ENCODE assay signal across 8 cellular contexts in genomic region chr22:41576877-41577276, GRCh38. TPM values are rescaled to one million over a fixed set of nuclear protein-coding genes. Genes with fewer than 3 reads are reported as not detected.
DNase-seq lines count a peak whose midpoint lies in the region; ATAC-seq lines count a peak whose summit lies in the region.

No MANE protein-coding gene starts in this region.

- H3K9me3 Mint-ChIP-seq in effector memory CD8-positive, alpha-beta T cell: no peaks in the 10 kb centered on the region

- no peaks in the 10 kb centered on the region for H3K4me1 Mint-ChIP-seq in effector memory CD8-positive, alpha-beta T cell (ENCODE audit: low read depth in 2 of 2)

- H3K27me3 Mint-ChIP-seq in effector memory CD8-positive, alpha-beta T cell: no peaks in the 10 kb centered on the region

- ATAC-seq in effector memory CD8-positive, alpha-beta T cell (replicated peaks): peak; percentile 57
- no peak for ATAC-seq in GM19324 (IDR thresholded peaks at IDR 0.05; ENCODE audit: low FRiP score, unreplicated experiment)

- peaks cover 11% of the 10 kb centered on the region for H3K36me3 Mint-ChIP-seq in effector memory CD8-positive, alpha-beta T cell (ENCODE audit: insufficient read depth)

- peak overlapping the region in 1 of 2 donors; percentile 44 for H3K27ac Mint-ChIP-seq in effector memory CD8-positive, alpha-beta T cell

- DNase-seq in DMS153 (lab: John Stamatoyannopoulos, UW) (peak; percentile 13), HT-29 (ENCODE audit: low spot score) (peak; percentile 78), SW480 (ENCODE audit: low spot score) (peak; percentile 54), myocyte (ENCODE audit: low read depth) (peak; percentile 67), amniotic stem cell (lab: John Stamatoyannopoulos, UW) (no peak)
- DNase-seq in effector memory CD8-positive, alpha-beta T cell: peak; percentile 9 to 25 (median 17)
- no peak for DNase-seq in effector CD8-positive, alpha-beta T cell (lab: John Stamatoyannopoulos, UW)

- H3K4me3 Mint-ChIP-seq in effector memory CD8-positive, alpha-beta T cell: no peak overlapping the region

RNA-seq across cellular contexts. Expression of gene PMM1, which starts 12.8 kb away (rescaled TPM):
- 19.6 and 22.5 TPM in 2 replicates for total RNA-seq in HT-29 (2014; rRNA removed; shearing (Covaris generic))
- 14.5 and 22.9 TPM in 2 replicates for total RNA-seq in myocyte
- polyA plus RNA-seq in myocyte (2012): 72.9 TPM

RNA-seq across cellular contexts. Expression of gene CSDC2, which starts 16.1 kb away (rescaled TPM):
- total RNA-seq in HT-29 (2014; rRNA removed; shearing (Covaris generic)): not detected in 2 replicates
- total RNA-seq in myocyte: 24.6 and 31.7 TPM in 2 replicates
- 18.9 TPM for polyA plus RNA-seq in myocyte (2012)

RNA-seq across cellular contexts. Expression of gene POLR3H, which starts 32.6 kb away (rescaled TPM):
- 27.7 and 32.5 TPM in 2 replicates for total RNA-seq in HT-29 (2014; rRNA removed; shearing (Covaris generic))
- 22.0 and 23.8 TPM in 2 replicates for total RNA-seq in myocyte
- 50.0 TPM for polyA plus RNA-seq in myocyte (2012)

RNA-seq across cellular contexts. Expression of gene DESI1, which starts 44.0 kb away (rescaled TPM):
- total RNA-seq in HT-29 (2014; rRNA removed; shearing (Covaris generic)): 19.5 and 20.9 TPM in 2 replicates
- 20.2 and 22.4 TPM in 2 replicates for total RNA-seq in myocyte
- 25.8 TPM for polyA plus RNA-seq in myocyte (2012)

RNA-seq across cellular contexts. Expression of gene XRCC6, which starts 44.2 kb away (rescaled TPM):
- 212 and 262 TPM in 2 replicates for total RNA-seq in HT-29 (2014; rRNA removed; shearing (Covaris generic))
- 346 and 353 TPM in 2 replicates for total RNA-seq in myocyte
- 239 TPM for polyA plus RNA-seq in myocyte (2012)

Comparison
In these comparisons a context has a peak if more than half of its experiments do, and no peak if none do; other contexts are left out.
1. DNase-seq: peak in DMS153 (single experiment), HT-29 (single experiment), SW480 (single experiment), effector memory CD8-positive, alpha-beta T cell (3 of 3) and myocyte (single experiment); none in effector CD8-positive, alpha-beta T cell (single experiment) and amniotic stem cell (single experiment).
2. RNA of gene CSDC2, which starts 16.1 kb away (total RNA-seq): 24.6 to 31.7 TPM in myocyte; not detected in HT-29; every median in the first group is over 10 times any median in the second.